ENCODE assay signal across 15 cellular contexts in the genomic region with DNA sequence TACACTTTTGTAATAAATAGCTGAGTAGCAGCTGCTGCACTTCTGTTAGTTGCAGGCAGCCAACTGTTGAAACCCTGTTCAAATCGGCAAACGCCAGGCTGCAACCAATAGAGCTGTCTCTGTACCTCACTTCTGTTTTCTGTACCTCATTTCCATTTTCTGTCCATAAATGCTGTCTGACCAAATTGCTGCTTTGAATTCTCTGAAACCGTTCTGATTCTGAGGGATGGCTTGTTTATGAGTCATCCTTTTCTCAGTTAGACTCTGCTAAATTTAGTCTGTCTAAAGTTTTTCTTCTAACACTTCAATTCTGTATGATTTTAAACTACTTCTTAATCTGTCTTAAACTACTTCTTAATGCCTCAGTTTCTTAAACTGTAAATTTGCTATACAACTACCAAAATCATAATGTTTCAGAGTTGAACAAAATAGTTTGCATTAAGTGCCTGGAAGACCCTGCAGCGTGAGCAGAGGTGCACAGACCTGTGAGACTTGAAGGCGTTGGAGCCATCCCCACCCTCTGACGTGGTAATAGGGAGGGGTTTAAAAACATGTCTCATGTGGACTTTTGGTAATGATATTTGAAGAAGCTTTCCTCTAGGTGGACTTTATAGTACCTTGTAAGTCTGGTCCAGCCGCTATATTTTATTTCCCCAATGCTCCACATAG. TPM values are rescaled to one million over a fixed set of nuclear protein-coding genes. Genes with fewer than 3 reads are reported as not detected.
DNase-seq lines count a peak whose midpoint lies in the region; ATAC-seq, FAIRE-seq and TF ChIP-seq lines count a peak whose summit lies in the region.
"Had no signal": no experiment of that assay in that cellular context is flagged by ENCODE, and none has a peak within 500 bp of the region (broad histone marks: within the 10 kb centered on the region; RNA-seq: fewer than 3 reads in every experiment).

No MANE protein-coding gene starts in this region.

- H3K27ac Mint-ChIP-seq in CD8-positive, alpha-beta memory T cell, result peak overlapping the region in 1 of 8 donors; percentile 23
- H3K27ac Mint-ChIP-seq: H9 had no signal

- H3K9me3 ChIP-seq in endothelial cell of umbilical vein (replicated peaks; ENCODE audit: control insufficient read depth, insufficient read depth, low read length) (no peaks in the 10 kb centered on the region), thyroid gland (no peaks in the 10 kb centered on the region)
- no peaks in the 10 kb centered on the region for H3K9me3 ChIP-seq in CD8-positive, alpha-beta memory T cell (ENCODE audit: low read length)

- dilution Hi-C loops in endothelial cell of umbilical vein (cut with MboI; ENCODE audit: extremely low pct_ligation_motif_present, low sequenced_read_pairs), result no loop called here

- no TSS peak for BruUV-seq in endothelial cell of umbilical vein (replicated peaks; lab: Mats Ljungman, UMichigan)

- H3K36me3 ChIP-seq in endothelial cell of umbilical vein (ENCODE audit: control insufficient read depth in 2 of 2, extremely low read depth in 1 of 2, insufficient read depth in 2 of 2, low read length in 2 of 2) (no peaks in the 10 kb centered on the region), thyroid gland (no peaks in the 10 kb centered on the region)
- no peaks in the 10 kb centered on the region for H3K36me3 ChIP-seq in CD8-positive, alpha-beta memory T cell (ENCODE audit: insufficient read depth, low read length)
- H3K36me3 ChIP-seq: brain microvascular endothelial cell had no signal

- no peaks in the 10 kb centered on the region for H3K9me3 Mint-ChIP-seq in CD8-positive, alpha-beta memory T cell

- FAIRE-seq in endothelial cell of umbilical vein (lab: Jason Lieb, UNC), result no peak

- H3K4me1 Mint-ChIP-seq in CD8-positive, alpha-beta memory T cell, result no peaks in the 10 kb centered on the region
- H3K4me1 Mint-ChIP-seq: H9 had no signal

- H2AFZ ChIP-seq in endothelial cell of umbilical vein (ENCODE audit: low read depth, low read length), result no peak overlapping the region

- DNase-seq in endothelial cell of umbilical vein (ENCODE audit: low read depth, low spot score) (no peak), thyroid gland (no peak), NCI-H526 treated with DMSO at 0.1 percent for 48 hours (lab: John Stamatoyannopoulos, UW) (no peak), inferior parietal cortex (ENCODE audit: extremely low spot score) (no peak)
- no peak for DNase-seq in CD8-positive, alpha-beta memory T cell
- DNase-seq: brain microvascular endothelial cell; H9; midbrain; stimulated activated naive CD8-positive, alpha-beta T cell treated with anti-CD3 and anti-CD28 coated beads, Interleukin-15, Interleukin-2, amounts not matched to agents 100 U/mL and 50 U/mL, for 24 hours had no signal

- CTCF ChIA-PET in endothelial cell of umbilical vein (lab: Charles Lee), result interaction anchor here (1.0 kb wide), 1 partner anchor 16 kb away, joined by 3 read pairs; no protein-coding TSS in a partner anchor
- CTCF ChIA-PET in CD8-positive, alpha-beta memory T cell (lab: Charles Lee), result no interaction called here

- H3K79me2 ChIP-seq in endothelial cell of umbilical vein (ENCODE audit: control insufficient read depth, insufficient read depth, low read length), result no peaks in the 10 kb centered on the region

- H3K27ac ChIP-seq in endothelial cell of umbilical vein (ENCODE audit: insufficient read depth, low read depth, low read length) (no peak overlapping the region), thyroid gland (no peak overlapping the region)
- H3K27ac ChIP-seq in CD8-positive, alpha-beta memory T cell (ENCODE audit: low read depth, low read length), result no peak overlapping the region
- H3K27ac ChIP-seq: brain microvascular endothelial cell, skin epidermis had no signal

- no peaks in the 10 kb centered on the region for H4K20me1 ChIP-seq in endothelial cell of umbilical vein (replicated peaks; ENCODE audit: control insufficient read depth, extremely low read depth, insufficient read depth, low read length)

- peak; percentile 76 for ATAC-seq in GM18520 (IDR thresholded peaks at IDR 0.05; ENCODE audit: unreplicated experiment)
- ATAC-seq in GM21423 (IDR thresholded peaks at IDR 0.05; ENCODE audit: unreplicated experiment), result peak; percentile 62
- peak; percentile 82 for ATAC-seq in HG03280 (IDR thresholded peaks at IDR 0.05; ENCODE audit: unreplicated experiment)
- ATAC-seq: stimulated activated naive CD8-positive, alpha-beta T cell treated with anti-CD3 and anti-CD28 coated beads, Interleukin-15, Interleukin-2, amounts not matched to agents 100 U/mL and 50 U/mL, for 24 hours had no signal

- H3K4me3 Mint-ChIP-seq in CD8-positive, alpha-beta memory T cell, result no peak overlapping the region
- H3K4me3 Mint-ChIP-seq: H9 had no signal

- TF ChIP-seq CTCF in endothelial cell of umbilical vein (IDR thresholded peaks at IDR 0.05; ENCODE audit: extremely low read depth in 1 of 2, insufficient read depth in 1 of 2, low read depth in 1 of 2, low read length in 2 of 2) (no peak), thyroid gland (IDR thresholded peaks at IDR 0.05) (no peak)

- 83 to 84% methylated on average over 7 of the region's 7 CpGs for WGBS in thyroid gland, 2 donors

- H3K9me1 ChIP-seq in endothelial cell of umbilical vein (replicated peaks; ENCODE audit: control insufficient read depth, extremely low read depth, insufficient read depth, low read length), result no peaks in the 10 kb centered on the region

- H3K4me1 ChIP-seq in endothelial cell of umbilical vein (ENCODE audit: control insufficient read depth, extremely low read depth, insufficient read depth, low read length) (peaks cover 13% of the 10 kb centered on the region), thyroid gland (peaks cover 7 to 9% of the 10 kb centered on the region in 2 donors)
- no peaks in the 10 kb centered on the region for H3K4me1 ChIP-seq in CD8-positive, alpha-beta memory T cell (ENCODE audit: insufficient read depth, low read length)

- H3K27me3 ChIP-seq in endothelial cell of umbilical vein (ENCODE audit: control insufficient read depth in 2 of 2, insufficient read depth in 2 of 2, low read length in 2 of 2) (peaks cover 0 to 6% of the 10 kb centered on the region in 2 experiments), thyroid gland (no peaks in the 10 kb centered on the region)
- no peaks in the 10 kb centered on the region for H3K27me3 ChIP-seq in CD8-positive, alpha-beta memory T cell (ENCODE audit: insufficient read depth, low read length, poor library complexity, severe bottlenecking)
- H3K27me3 ChIP-seq: brain microvascular endothelial cell had no signal

- no peak for TF ChIP-seq POLR2A in endothelial cell of umbilical vein (IDR thresholded peaks at IDR 0.05; ENCODE audit: low read depth, low read length)
- no peak for TF ChIP-seq POLR2A in thyroid gland (IDR thresholded peaks at IDR 0.05)

- no peaks in the 10 kb centered on the region for H3K36me3 Mint-ChIP-seq in CD8-positive, alpha-beta memory T cell

- intact Hi-C loops in endothelial cell of umbilical vein (cut with micrococcal nuclease) (no loop called here), thyroid gland (cut with DNase I) (no loop called here)

- POLR2A ChIA-PET in endothelial cell of umbilical vein (lab: Charles Lee), result no interaction called here
- POLR2A ChIA-PET in CD8-positive, alpha-beta memory T cell (lab: Charles Lee), result no interaction called here

- no peak overlapping the region for H3K4me3 ChIP-seq in endothelial cell of umbilical vein (replicated peaks in 1 of 3; ENCODE audit: insufficient read depth in 1 of 3, low read depth in 1 of 3, low read length in 3 of 3)
- no peak overlapping the region for H3K4me3 ChIP-seq in thyroid gland (replicated peaks in 1 of 3)
- H3K4me3 ChIP-seq in CD8-positive, alpha-beta memory T cell (ENCODE audit: low read length), result no peak overlapping the region
- H3K4me3 ChIP-seq: skin epidermis had no signal

- peaks cover 12 to 47% of the 10 kb centered on the region in 2 donors for H3K27me3 Mint-ChIP-seq in CD8-positive, alpha-beta memory T cell

- no peak overlapping the region for H3K9ac ChIP-seq in endothelial cell of umbilical vein (replicated peaks; ENCODE audit: extremely low read depth, insufficient read depth, low read length)

- no peak overlapping the region for H3K4me2 ChIP-seq in endothelial cell of umbilical vein (ENCODE audit: insufficient read depth, low read length)

RNA-seq across cellular contexts. Expression of gene BTNL2, which starts 9.6 kb away (rescaled TPM):
- total RNA-seq in endothelial cell of umbilical vein, result not detected in 2 replicates
- polyA plus RNA-seq in endothelial cell of umbilical vein, result not detected in 2 replicates
- not detected in 2 replicates for polyA plus RNA-seq in endothelial cell of umbilical vein (2011; cell fraction: cytosol; rRNA removed)
- not detected in 2 replicates for polyA plus RNA-seq in endothelial cell of umbilical vein (2011; cell fraction: nucleus; rRNA removed)
- not detected in 2 replicates for polyA plus RNA-seq in endothelial cell of umbilical vein (2012)
- polyA minus RNA-seq in endothelial cell of umbilical vein, result not detected in 2 replicates
- polyA minus RNA-seq in endothelial cell of umbilical vein (2011; cell fraction: cytosol; rRNA and poly(A)+ RNA removed), result not detected
- not detected in 2 replicates for polyA minus RNA-seq in endothelial cell of umbilical vein (2011; cell fraction: nucleus; rRNA and poly(A)+ RNA removed)
- total RNA-seq in thyroid gland, result not detected
- not detected for total RNA-seq in CD8-positive, alpha-beta memory T cell
- not detected for polyA plus RNA-seq in CD8-positive, alpha-beta memory T cell
- total RNA-seq: fibroblast of villous mesenchyme, H9, MCF 10A had no signal

RNA-seq across cellular contexts. Expression of gene TSBP1, which starts 25.7 kb away (rescaled TPM):
- total RNA-seq in endothelial cell of umbilical vein (not detected in 2 replicates), thyroid gland (not detected)
- polyA plus RNA-seq in endothelial cell of umbilical vein, result not detected in 2 replicates
- not detected in 2 replicates for polyA plus RNA-seq in endothelial cell of umbilical vein (2011; cell fraction: cytosol; rRNA removed)
- not detected in 2 replicates for polyA plus RNA-seq in endothelial cell of umbilical vein (2011; cell fraction: nucleus; rRNA removed)
- not detected in 2 replicates for polyA plus RNA-seq in endothelial cell of umbilical vein (2012)
- polyA minus RNA-seq in endothelial cell of umbilical vein, result not detected in 2 replicates
- not detected for polyA minus RNA-seq in endothelial cell of umbilical vein (2011; cell fraction: cytosol; rRNA and poly(A)+ RNA removed)
- not detected in 2 replicates for polyA minus RNA-seq in endothelial cell of umbilical vein (2011; cell fraction: nucleus; rRNA and poly(A)+ RNA removed)
- not detected for total RNA-seq in CD8-positive, alpha-beta memory T cell
- polyA plus RNA-seq in CD8-positive, alpha-beta memory T cell, result not detected
- total RNA-seq: fibroblast of villous mesenchyme, H9, MCF 10A had no signal

RNA-seq across cellular contexts. Expression of gene HLA-DRA, which starts 42.3 kb away (rescaled TPM):
- not detected in 2 replicates for total RNA-seq in endothelial cell of umbilical vein
- polyA plus RNA-seq in endothelial cell of umbilical vein, result not detected in 2 replicates
- polyA plus RNA-seq in endothelial cell of umbilical vein (2011; cell fraction: cytosol; rRNA removed), result not detected in 2 replicates
- polyA plus RNA-seq in endothelial cell of umbilical vein (2011; cell fraction: nucleus; rRNA removed), result not detected in 2 replicates
- polyA plus RNA-seq in endothelial cell of umbilical vein (2012), result not detected in 2 replicates
- not detected in 2 replicates for polyA minus RNA-seq in endothelial cell of umbilical vein
- polyA minus RNA-seq in endothelial cell of umbilical vein (2011; cell fraction: cytosol; rRNA and poly(A)+ RNA removed), result not detected
- not detected in 2 replicates for polyA minus RNA-seq in endothelial cell of umbilical vein (2011; cell fraction: nucleus; rRNA and poly(A)+ RNA removed)
- total RNA-seq in thyroid gland, result 100 to 1,000 TPM in 2 of 4 donors, 10 to 100 TPM in 2; 53.0 to 162 (median 106) TPM
- 10 to 100 TPM; 36.6 to 39.1 TPM for total RNA-seq in CD8-positive, alpha-beta memory T cell
- 41.3 TPM for polyA plus RNA-seq in CD8-positive, alpha-beta memory T cell
- total RNA-seq: fibroblast of villous mesenchyme, MCF 10A had no signal

Comparison
In these comparisons a context has a peak if more than half of its experiments do, and no peak if none do; other contexts are left out.
1. RNA of gene HLA-DRA, which starts 42.3 kb away (total RNA-seq): 53.0 to 162 TPM in thyroid gland and 36.6 to 39.1 TPM in CD8-positive, alpha-beta memory T cell; not detected in endothelial cell of umbilical vein; every median in the first group is over 10 times any median in the second.
2. Peak in every context shown above with its lines, with median percentiles within 50 percentile points of each other: ATAC-seq.